In genomic region chr11:17207317-17208256, GRCh38 we compare ENCODE assay signal across 8 cellular contexts. TPM values are rescaled to one million over a fixed set of nuclear protein-coding genes. Genes with fewer than 3 reads are reported as not detected.
DNase-seq lines count a peak whose midpoint lies in the region; ATAC-seq and TF ChIP-seq lines count a peak whose summit lies in the region.

PIK3C2A (minus strand) TSS chr11:17207986; CDS start chr11:17169741, 38,245 bp downstream.

- H3K36me3 Mint-ChIP-seq in activated CD4-positive, alpha-beta T cell treated with anti-CD3 and anti-CD28 coated beads for 36 hours (ENCODE audit: low read depth): peaks cover 5% of the 10 kb centered on the region
- H3K36me3 Mint-ChIP-seq in chondrocyte (ENCODE audit: low read depth): peaks cover 3% of the 10 kb centered on the region

- peak; percentile 93 for ATAC-seq in HG03457 (IDR thresholded peaks at IDR 0.05; ENCODE audit: unreplicated experiment)
- peak; percentile 97 for ATAC-seq in activated CD4-positive, alpha-beta T cell treated with anti-CD3 and anti-CD28 coated beads for 36 hours

- DNase-seq in BJ (ENCODE audit: low read depth) (peak; percentile 41), GM19240 (ENCODE audit: insufficient read length, low spot score) (peak; percentile 90), NCI-H524 (lab: John Stamatoyannopoulos, UW) (peak; percentile 90), chondrocyte (ENCODE audit: low spot score) (peak; percentile 97), kidney epithelial cell (ENCODE audit: low read depth) (peak; percentile 81)
- DNase-seq in activated CD4-positive, alpha-beta T cell treated with anti-CD3 and anti-CD28 coated beads for 36 hours: peak; percentile 97
- DNase-seq in stimulated activated CD4-positive, alpha-beta T cell treated with anti-CD3 and anti-CD28 coated beads, Interleukin-15, amount 100 ng/mL, for 48 hours (ENCODE audit: low read depth in 2 of 2): peak; percentile 89 to 93

- H3K36me3 ChIP-seq in BJ (ENCODE audit: control insufficient read depth, insufficient read depth, low read length) (no peaks in the 10 kb centered on the region), kidney epithelial cell (ENCODE audit: control insufficient read depth, insufficient read depth, low read length) (no peaks in the 10 kb centered on the region)

- H3K9me3 Mint-ChIP-seq in activated CD4-positive, alpha-beta T cell treated with anti-CD3 and anti-CD28 coated beads for 36 hours (ENCODE audit: low read depth): no peaks in the 10 kb centered on the region
- H3K9me3 Mint-ChIP-seq in chondrocyte (ENCODE audit: low read depth): no peaks in the 10 kb centered on the region

- POLR2A ChIA-PET in BJ (lab: Charles Lee): interaction anchor here (1.1 kb wide), 1 partner anchor 14 kb away, joined by 3 read pairs; no protein-coding TSS in a partner anchor
- POLR2A ChIA-PET in activated CD4-positive, alpha-beta T cell treated with anti-CD3 and anti-CD28 coated beads for 36 hours (lab: Charles Lee): interaction anchor here (0.7 to 1.3 kb wide), 3 partner anchors 19 to 130 kb away, joined by 3 to 11 read pairs (median 4); partner anchors contain the start of gene RPS13

- intact Hi-C loops in activated CD4-positive, alpha-beta T cell treated with anti-CD3 and anti-CD28 coated beads for 36 hours (cut with DNase I, micrococcal nuclease): loop anchor here (1.0 to 5.0 kb wide), 14 partner anchors 23 to 1427 kb away; partner anchors contain the start of genes NCR3LG1 (in 2 of the 2), NUCB2 (in 2 of the 2), RPS13 (in 2 of the 2) and C11orf58 (in 1 of the 2)

- H3K4me3 ChIP-seq in BJ (ENCODE audit: low read depth, low read length): peak within 1 kb of the TSS; percentile 55
- peak within 1 kb of the TSS; percentile 69 for H3K4me3 ChIP-seq in kidney epithelial cell (ENCODE audit: low read depth, low read length)

- no peaks in the 10 kb centered on the region for H3K27me3 ChIP-seq in BJ (ENCODE audit: control insufficient read depth, insufficient read depth, low read length)
- H3K27me3 ChIP-seq in kidney epithelial cell (ENCODE audit: control insufficient read depth, insufficient read depth, low read length): no peaks in the 10 kb centered on the region

- CTCF ChIA-PET in BJ (lab: Yijun Ruan, JAX): interaction anchor here (0.7 kb wide), 1 partner anchor 84 kb away, joined by 3 read pairs; no protein-coding TSS in a partner anchor
- CTCF ChIA-PET in activated CD4-positive, alpha-beta T cell treated with anti-CD3 and anti-CD28 coated beads for 36 hours (lab: Charles Lee): interaction anchor here (0.7 to 1.2 kb wide), 7 partner anchors 13 to 282 kb away, joined by 3 to 5 read pairs (median 3); no protein-coding TSS in a partner anchor

- H3K27me3 Mint-ChIP-seq in activated CD4-positive, alpha-beta T cell treated with anti-CD3 and anti-CD28 coated beads for 36 hours: no peaks in the 10 kb centered on the region
- H3K27me3 Mint-ChIP-seq in chondrocyte (ENCODE audit: low read depth): no peaks in the 10 kb centered on the region

- peak within 1 kb of the TSS; percentile 91 for H3K4me3 Mint-ChIP-seq in activated CD4-positive, alpha-beta T cell treated with anti-CD3 and anti-CD28 coated beads for 36 hours
- H3K4me3 Mint-ChIP-seq in chondrocyte (ENCODE audit: unreplicated experiment): peak within 1 kb of the TSS; percentile 93

- TF ChIP-seq CTCF in BJ (IDR thresholded peaks at IDR 0.05; ENCODE audit: insufficient read depth, low read depth, low read length) (no peak), chondrocyte (IDR thresholded peaks at IDR 0.05) (no peak), kidney epithelial cell (IDR thresholded peaks at IDR 0.05; ENCODE audit: insufficient read depth, low read length, poor library complexity, severe bottlenecking) (no peak)

- peaks cover 40% of the 10 kb centered on the region for H3K4me1 Mint-ChIP-seq in activated CD4-positive, alpha-beta T cell treated with anti-CD3 and anti-CD28 coated beads for 36 hours
- H3K4me1 Mint-ChIP-seq in chondrocyte (ENCODE audit: low read depth): peaks cover 31% of the 10 kb centered on the region

- H3K27ac Mint-ChIP-seq in activated CD4-positive, alpha-beta T cell treated with anti-CD3 and anti-CD28 coated beads for 36 hours: peak within 1 kb of the TSS; percentile 97
- H3K27ac Mint-ChIP-seq in chondrocyte (ENCODE audit: unreplicated experiment): peak within 1 kb of the TSS; percentile 100

RNA-seq across cellular contexts. Expression of gene PIK3C2A, which starts in this region (rescaled TPM):
- polyA plus RNA-seq in BJ (2011; rRNA removed): 13.2 and 29.0 TPM in 2 replicates
- polyA minus RNA-seq in BJ (2011; rRNA and poly(A)+ RNA removed): 12.9 and 13.2 TPM in 2 replicates
- 10 to 100 TPM; 23.3 to 27.3 TPM for total RNA-seq in activated CD4-positive, alpha-beta T cell treated with anti-CD3 and anti-CD28 coated beads for 36 hours
- total RNA-seq in chondrocyte (57.0 to 60.4 TPM (median 59.4 TPM) in 3 replicates), kidney epithelial cell (46.8 and 48.3 TPM in 2 replicates)

Comparison
In these comparisons a context has a peak if more than half of its experiments do, and no peak if none do; other contexts are left out.
1. Peak in every context shown above with its lines: DNase-seq, ATAC-seq and H3K4me3 ChIP-seq.
2. DNase-seq: peak in every context shown above with its lines; median percentile 97 in activated CD4-positive, alpha-beta T cell treated with anti-CD3 and anti-CD28 coated beads for 36 hours; 97 in chondrocyte; 91 in stimulated activated CD4-positive, alpha-beta T cell treated with anti-CD3 and anti-CD28 coated beads, Interleukin-15, amount 100 ng/mL, for 48 hours; 90 in GM19240; 90 in NCI-H524; 81 in kidney epithelial cell; 41 in BJ.